20 cellular contexts compared by ENCODE assay signal in genomic region chr5:124421584-124421983, GRCh38.
"Had no signal": no experiment of that assay in that cellular context is flagged by ENCODE, and none has a peak within 500 bp of the region (broad histone marks: within the 10 kb centered on the region; RNA-seq: fewer than 3 reads in every experiment).

No MANE protein-coding gene starts in this region.

- H3K27ac Mint-ChIP-seq: activated CD4-positive, alpha-beta T cell treated with anti-CD3 and anti-CD28 coated beads, Interleukin-2, amount 10 ng/mL, durations not matched to agents 24 days and 14 days; activated CD8-positive, alpha-beta T cell treated with anti-CD3 and anti-CD28 coated beads, Interleukin-2, amount 10 ng/mL, durations not matched to agents 7 days and 5 days; activated naive CD4-positive, alpha-beta T cell treated with anti-CD3 and anti-CD28 coated beads, Interleukin-2, amount 50 U/mL, for 24 hours; effector memory CD8-positive, alpha-beta T cell; natural killer cell had no signal

- H3K36me3 ChIP-seq: adrenal gland, left ventricle myocardium inferior, tibial nerve, vagina had no signal

- H3K4me3 Mint-ChIP-seq: activated CD4-positive, alpha-beta T cell treated with anti-CD3 and anti-CD28 coated beads, Interleukin-2, amount 10 ng/mL, durations not matched to agents 24 days and 14 days; activated CD8-positive, alpha-beta T cell treated with anti-CD3 and anti-CD28 coated beads, Interleukin-2, amount 10 ng/mL, durations not matched to agents 7 days and 5 days; activated naive CD4-positive, alpha-beta T cell treated with anti-CD3 and anti-CD28 coated beads, Interleukin-2, amount 50 U/mL, for 24 hours; effector memory CD8-positive, alpha-beta T cell; natural killer cell had no signal

- ATAC-seq: activated CD8-positive, alpha-beta T cell treated with anti-CD3 and anti-CD28 coated beads, Interleukin-2, amount 10 ng/mL, durations not matched to agents 7 days and 5 days; effector memory CD8-positive, alpha-beta T cell; foreskin keratinocyte; natural killer cell had no signal

- H3K27ac ChIP-seq: adrenal gland, foreskin keratinocyte, left ventricle myocardium inferior, tibial nerve, vagina had no signal

- H3K4me1 ChIP-seq: adrenal gland, foreskin keratinocyte, tibial nerve, vagina had no signal

- H3K27me3 Mint-ChIP-seq: activated CD4-positive, alpha-beta T cell treated with anti-CD3 and anti-CD28 coated beads, Interleukin-2, amount 10 ng/mL, durations not matched to agents 24 days and 14 days; activated naive CD4-positive, alpha-beta T cell treated with anti-CD3 and anti-CD28 coated beads, Interleukin-2, amount 50 U/mL, for 24 hours; effector memory CD8-positive, alpha-beta T cell had no signal

- H3K27me3 ChIP-seq: adrenal gland, foreskin keratinocyte, tibial nerve, vagina had no signal

- H3K9me3 ChIP-seq: vagina had no signal

- H3K4me1 Mint-ChIP-seq: activated CD4-positive, alpha-beta T cell treated with anti-CD3 and anti-CD28 coated beads, Interleukin-2, amount 10 ng/mL, durations not matched to agents 24 days and 14 days; activated naive CD4-positive, alpha-beta T cell treated with anti-CD3 and anti-CD28 coated beads, Interleukin-2, amount 50 U/mL, for 24 hours; natural killer cell had no signal

- H3K36me3 Mint-ChIP-seq: natural killer cell had no signal

- H3K4me3 ChIP-seq: adrenal gland, left ventricle myocardium inferior, tibial nerve, vagina had no signal

- DNase-seq: activated CD4-positive, alpha-beta T cell treated with anti-CD3 and anti-CD28 coated beads, Interleukin-2, amount 10 ng/mL, durations not matched to agents 24 days and 14 days; activated CD8-positive, alpha-beta memory T cell treated with anti-CD3 and anti-CD28 coated beads, Interleukin-2, amount 50 U/mL, for 4 hours; activated CD8-positive, alpha-beta T cell treated with anti-CD3 and anti-CD28 coated beads, Interleukin-2, amount 10 ng/mL, durations not matched to agents 7 days and 5 days; activated effector memory CD4-positive, alpha-beta T cell treated with anti-CD3 and anti-CD28 coated beads, Interleukin-2, amount 50 U/mL, for 16 hours; activated T-cell treated with anti-CD3 and anti-CD28 coated beads, Interleukin-2, amount 50 U/mL, for 48 hours; adrenal gland; dermis blood vessel endothelial cell; effector memory CD8-positive, alpha-beta T cell; foreskin keratinocyte; glutamatergic neuron; hypothalamus; kidney; left ventricle myocardium inferior; mesenchymal stem cell; natural killer cell; stimulated activated naive CD4-positive, alpha-beta T cell treated with Interleukin-2 at 50 U/mL for 16 hours; substantia nigra had no signal

- H3K9me3 Mint-ChIP-seq: activated CD4-positive, alpha-beta T cell treated with anti-CD3 and anti-CD28 coated beads, Interleukin-2, amount 10 ng/mL, durations not matched to agents 24 days and 14 days had no signal
